Comparison of ENCODE assay signal across 8 cellular contexts in genomic region chr11:1763336-1763795, GRCh38. TPM values are rescaled to one million over a fixed set of nuclear protein-coding genes. Genes with fewer than 3 reads are reported as not detected.
DNase-seq lines count a peak whose midpoint lies in the region; ATAC-seq and TF ChIP-seq lines count a peak whose summit lies in the region.

No MANE protein-coding gene starts in this region.

- peak; percentile 37 for ATAC-seq in GM19395 (IDR thresholded peaks at IDR 0.05; ENCODE audit: unreplicated experiment)
- no peak for ATAC-seq in HG03025 (IDR thresholded peaks at IDR 0.05; ENCODE audit: low FRiP score, unreplicated experiment)

- intact Hi-C loops in A673 (cut with micrococcal nuclease; ENCODE audit: unreplicated experiment), result no loop called here

- H3K27ac ChIP-seq in A673 (ENCODE audit: low read depth, low read length, poor library complexity, severe bottlenecking) (peak overlapping the region; percentile 77), ectodermal cell (ENCODE audit: insufficient read depth, low read depth, low read length, poor library complexity, severe bottlenecking) (no peak overlapping the region), neural cell (ENCODE audit: low read length) (no peak overlapping the region)

- WGBS in ectodermal cell, 2 experiments, result 2 to 3% methylated on average over 32 of the region's 32 CpGs

- TF ChIP-seq CTCF in A673 (conservative IDR thresholded peaks at IDR 0.05; ENCODE audit: low read depth, low read length), result no peak
- no peak for TF ChIP-seq CTCF in Loucy (conservative IDR thresholded peaks at IDR 0.05; ENCODE audit: low read length)
- no peak for TF ChIP-seq CTCF in neural cell (IDR thresholded peaks at IDR 0.05; ENCODE audit: poor library complexity, severe bottlenecking)

- H3K9me2 ChIP-seq in Loucy (replicated peaks; ENCODE audit: low read depth, low read length) (no peaks in the 10 kb centered on the region), neural cell (ENCODE audit: insufficient read depth, low read length) (no peaks in the 10 kb centered on the region)

- H3K36me3 ChIP-seq in A673 (ENCODE audit: insufficient read depth, low read length, poor library complexity, severe bottlenecking), result no peaks in the 10 kb centered on the region
- no peaks in the 10 kb centered on the region for H3K36me3 ChIP-seq in Loucy (ENCODE audit: insufficient read depth, low read length)
- H3K36me3 ChIP-seq in ectodermal cell (ENCODE audit: control insufficient read depth, insufficient read depth, low read length), result no peaks in the 10 kb centered on the region
- no peaks in the 10 kb centered on the region for H3K36me3 ChIP-seq in neural cell (ENCODE audit: insufficient read depth, low read length)

- DNase-seq in A673 (ENCODE audit: low spot score) (no peak), OCI-M2 (lab: John Stamatoyannopoulos, UW; ENCODE audit: unreplicated experiment) (no peak)
- DNase-seq in central memory CD4-positive, alpha-beta T cell, result no peak

- TF ChIP-seq EP300 in neural cell (conservative IDR thresholded peaks at IDR 0.05; ENCODE audit: poor library complexity, severe bottlenecking), result no peak

- H3K4me1 ChIP-seq in A673 (ENCODE audit: insufficient read depth, low read length, poor library complexity, severe bottlenecking) (no peaks in the 10 kb centered on the region), Loucy (ENCODE audit: insufficient read depth, low read length, poor library complexity, severe bottlenecking) (peaks cover 49% of the 10 kb centered on the region), ectodermal cell (ENCODE audit: control insufficient read depth, insufficient read depth, low read length) (peaks cover 9% of the 10 kb centered on the region)

- H2AFZ ChIP-seq in Loucy (ENCODE audit: low read length) (no peak overlapping the region), neural cell (ENCODE audit: low read depth, low read length) (peak overlapping the region; percentile 4)

- H3K27me3 ChIP-seq in A673 (replicated peaks; ENCODE audit: insufficient read depth, low read depth, low read length, poor library complexity) (no peaks in the 10 kb centered on the region), Loucy (ENCODE audit: insufficient read depth, low read length, poor library complexity, severe bottlenecking) (peaks cover 3% of the 10 kb centered on the region), ectodermal cell (ENCODE audit: control insufficient read depth, insufficient read depth, low read length, poor library complexity, severe bottlenecking) (no peaks in the 10 kb centered on the region), neural cell (ENCODE audit: insufficient read depth, low read depth, low read length) (no peaks in the 10 kb centered on the region)

- H3K4me3 ChIP-seq in A673 (ENCODE audit: low read depth, low read length, poor library complexity, severe bottlenecking) (peak overlapping the region; percentile 84), Loucy (ENCODE audit: low read length, poor library complexity, severe bottlenecking) (peak overlapping the region; percentile 95), ectodermal cell (ENCODE audit: insufficient read depth, low read depth, low read length) (peak overlapping the region; percentile 91), neural cell (ENCODE audit: low read length) (peak overlapping the region; percentile 97)

- CTCF ChIA-PET in A673 (lab: Charles Lee), result no interaction called here

- H4K20me1 ChIP-seq in Loucy (ENCODE audit: insufficient read depth, low read length, poor library complexity, severe bottlenecking) (peaks cover 12% of the 10 kb centered on the region), neural cell (ENCODE audit: insufficient read depth) (no peaks in the 10 kb centered on the region)

- H3F3A ChIP-seq in Loucy (ENCODE audit: low read depth) (peaks cover 6% of the 10 kb centered on the region; the same call in 1 of the 2 replicates), neural cell (ENCODE audit: insufficient read depth, low read length, poor library complexity, severe bottlenecking) (no peaks in the 10 kb centered on the region)

- H3K79me2 ChIP-seq in Loucy (ENCODE audit: insufficient read depth, low read length) (peaks cover 54% of the 10 kb centered on the region), neural cell (replicated peaks; ENCODE audit: insufficient read depth, low read length) (peaks cover 10% of the 10 kb centered on the region)

- H3K4me2 ChIP-seq in Loucy (ENCODE audit: low read depth, low read length, poor library complexity, severe bottlenecking) (peak overlapping the region; percentile 100), neural cell (ENCODE audit: low read length) (peak overlapping the region; percentile 73)

- POLR2A ChIA-PET in A673 (lab: Charles Lee; ENCODE audit: low non-redundant PET), result no interaction called here

- H3K9me3 ChIP-seq in A673 (ENCODE audit: low read depth, low read length, poor library complexity, severe bottlenecking) (no peaks in the 10 kb centered on the region), Loucy (ENCODE audit: insufficient read depth, low read depth, low read length) (no peaks in the 10 kb centered on the region), ectodermal cell (ENCODE audit: control insufficient read depth, low read length) (no peaks in the 10 kb centered on the region), neural cell (ENCODE audit: low read length) (no peaks in the 10 kb centered on the region)

- no peak for TF ChIP-seq RAD21 in neural cell (conservative IDR thresholded peaks at IDR 0.05)

- H3K9ac ChIP-seq in Loucy (ENCODE audit: low read depth, low read length, poor library complexity, severe bottlenecking) (peak overlapping the region; percentile 99), neural cell (ENCODE audit: low read length) (peak overlapping the region; percentile 80)

- BruUV-seq in A673 (replicated peaks; lab: Mats Ljungman, UMichigan), result TSS peak; percentile 75

TF ChIP-seq in neural cell, 6 proteins besides CTCF, POLR2A, EP300 and RAD21:
- no peak for TF ChIP-seq MXI1 (conservative IDR thresholded peaks at IDR 0.05; ENCODE audit: poor library complexity, severe bottlenecking)
- no peak for TF ChIP-seq EZH2 (IDR thresholded peaks at IDR 0.05; ENCODE audit: borderline replicate concordance, insufficient read depth, low read length, poor library complexity, severe bottlenecking)
- TF ChIP-seq POLR2AphosphoS5 (IDR thresholded peaks at IDR 0.05), result no peak
- no peak for TF ChIP-seq SMC3 (conservative IDR thresholded peaks at IDR 0.05; ENCODE audit: poor library complexity)
- TF ChIP-seq TAF1 (IDR thresholded peaks at IDR 0.05; ENCODE audit: low read depth), result no peak
- TF ChIP-seq REST (IDR thresholded peaks at IDR 0.05; ENCODE audit: borderline replicate concordance), result no peak
TF ChIP-seq in neural cell: peak in this region for 0.

RNA-seq across cellular contexts. Expression of gene CTSD, which starts 0.4 kb away (rescaled TPM):
- 144 and 159 TPM in 2 replicates for total RNA-seq in A673 (2021)
- 165 TPM for polyA plus RNA-seq in ectodermal cell (2013, experiment 1 of 4)
- 165 TPM for polyA plus RNA-seq in ectodermal cell (2013, experiment 2 of 4)
- polyA plus RNA-seq in ectodermal cell (2013, experiment 3 of 4), result 109 TPM
- 117 TPM for polyA plus RNA-seq in ectodermal cell (2013, experiment 4 of 4)
- 30.5 and 40.5 TPM in 2 replicates for polyA plus RNA-seq in neural cell
- polyA minus RNA-seq in neural cell, result 32.3 and 43.1 TPM in 2 replicates

RNA-seq across cellular contexts. Expression of gene IFITM10, which starts 13.0 kb away (rescaled TPM):
- total RNA-seq in A673 (2021), result 0.24 TPM in 1 of 2 replicates, not detected in the other
- 0.50 TPM for polyA plus RNA-seq in ectodermal cell (2013, experiment 1 of 4)
- 0.50 TPM for polyA plus RNA-seq in ectodermal cell (2013, experiment 2 of 4)
- 0.16 TPM for polyA plus RNA-seq in ectodermal cell (2013, experiment 3 of 4)
- 0.41 TPM for polyA plus RNA-seq in ectodermal cell (2013, experiment 4 of 4)
- 0.50 and 1.1 TPM in 2 replicates for polyA plus RNA-seq in neural cell
- 0.73 and 1.2 TPM in 2 replicates for polyA minus RNA-seq in neural cell
